ENCODE assay signal across 30 cellular contexts in the genomic region with DNA sequence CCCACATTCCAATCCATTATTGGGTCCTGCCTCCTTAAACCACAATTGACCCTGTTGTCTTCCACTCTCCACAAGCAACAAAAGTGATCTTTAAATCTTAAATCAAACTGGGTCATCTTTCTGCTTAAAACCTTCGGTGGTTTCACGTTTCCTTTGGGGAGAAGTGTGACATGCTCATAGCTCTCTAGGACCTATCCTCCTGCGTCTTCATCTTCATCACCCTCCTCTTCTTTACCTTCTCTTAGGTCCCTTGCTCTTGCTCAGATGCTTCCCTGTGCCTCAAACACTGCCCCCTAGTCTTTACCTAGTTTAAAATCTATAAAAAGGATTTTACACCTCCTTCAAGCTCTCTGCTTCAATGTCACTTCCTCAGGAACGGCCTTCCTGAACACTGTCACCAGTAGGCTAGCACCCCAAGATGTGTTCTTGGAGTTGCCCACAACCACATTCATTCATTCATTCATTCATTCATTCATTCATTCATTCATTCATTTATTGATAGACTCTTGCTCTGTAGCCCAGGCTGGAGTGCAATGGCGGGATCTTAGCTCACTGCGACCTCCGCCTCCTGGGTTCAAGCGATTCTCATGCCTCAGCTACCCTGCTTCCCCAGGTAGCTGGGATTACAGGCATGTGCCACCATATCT.
DNase-seq lines count a peak whose midpoint lies in the region; ATAC-seq and TF ChIP-seq lines count a peak whose summit lies in the region.
"Had no signal": no experiment of that assay in that cellular context is flagged by ENCODE, and none has a peak within 500 bp of the region (broad histone marks: within the 10 kb centered on the region; RNA-seq: fewer than 3 reads in every experiment).

No MANE protein-coding gene starts in this region.

- no peak overlapping the region for H3K27ac ChIP-seq in OCI-LY3 (ENCODE audit: low read length)
- no peak overlapping the region for H3K27ac ChIP-seq in tibial artery
- H3K27ac ChIP-seq: C4-2B, colonic mucosa, esophagus muscularis mucosa, hepatocyte, left ventricle myocardium inferior, ovary, SJSA1, thyroid gland had no signal

- no peak overlapping the region for H3K4me2 ChIP-seq in OCI-LY3 (ENCODE audit: low read length)
- H3K4me2 ChIP-seq: hepatocyte had no signal

- peak overlapping the region; percentile 1 for H3K27ac Mint-ChIP-seq in stimulated activated naive CD8-positive, alpha-beta T cell treated with anti-CD3 and anti-CD28 coated beads, Interleukin-15, Interleukin-2, amounts not matched to agents 100 ng/mL and 50 ng/mL, for 24 hours
- H3K27ac Mint-ChIP-seq: activated CD4-positive, alpha-beta T cell treated with anti-CD3 and anti-CD28 coated beads for 36 hours; mesothelial cell of epicardium; nephron had no signal

- intact Hi-C loops in tibial artery (cut with DNase I; ENCODE audit: low total_unique reads), result no loop called here

- peaks cover 4% of the 10 kb centered on the region for H3K36me3 Mint-ChIP-seq in stimulated activated naive CD8-positive, alpha-beta T cell treated with anti-CD3 and anti-CD28 coated beads, Interleukin-15, Interleukin-2, amounts not matched to agents 100 ng/mL and 50 ng/mL, for 24 hours (ENCODE audit: low read depth)

- peaks cover 24% of the 10 kb centered on the region for H3K4me1 Mint-ChIP-seq in stimulated activated naive CD8-positive, alpha-beta T cell treated with anti-CD3 and anti-CD28 coated beads, Interleukin-15, Interleukin-2, amounts not matched to agents 100 ng/mL and 50 ng/mL, for 24 hours (ENCODE audit: low read depth)

- peaks cover 5% of the 10 kb centered on the region; the same call in 1 of the 2 replicates for H3K4me1 ChIP-seq in OCI-LY3 (ENCODE audit: low read length)
- H3K4me1 ChIP-seq in tibial artery, result no peaks in the 10 kb centered on the region
- H3K4me1 ChIP-seq: colonic mucosa, esophagus muscularis mucosa, left ventricle myocardium inferior, thyroid gland had no signal

- peak overlapping the region; percentile 2 for H3K4me3 Mint-ChIP-seq in stimulated activated naive CD8-positive, alpha-beta T cell treated with anti-CD3 and anti-CD28 coated beads, Interleukin-15, Interleukin-2, amounts not matched to agents 100 ng/mL and 50 ng/mL, for 24 hours
- H3K4me3 Mint-ChIP-seq: activated CD4-positive, alpha-beta T cell treated with anti-CD3 and anti-CD28 coated beads for 36 hours; mesothelial cell of epicardium; nephron had no signal

- no peak for ATAC-seq in stimulated activated naive CD8-positive, alpha-beta T cell treated with anti-CD3 and anti-CD28 coated beads, Interleukin-15, Interleukin-2, amounts not matched to agents 100 U/mL and 50 U/mL, for 24 hours
- ATAC-seq: activated CD4-positive, alpha-beta T cell treated with anti-CD3 and anti-CD28 coated beads for 36 hours had no signal

- no peaks in the 10 kb centered on the region for H4K20me1 ChIP-seq in OCI-LY3 (ENCODE audit: insufficient read depth, low read length)

- H3K36me3 ChIP-seq in OCI-LY3 (replicated peaks; ENCODE audit: low read depth, low read length) (no peaks in the 10 kb centered on the region), tibial artery (no peaks in the 10 kb centered on the region)
- H3K36me3 ChIP-seq: colonic mucosa, esophagus muscularis mucosa, left ventricle myocardium inferior, ovary, SJSA1, thyroid gland had no signal

- H3K27me3 ChIP-seq in OCI-LY3 (ENCODE audit: low read depth, low read length) (no peaks in the 10 kb centered on the region), tibial artery (no peaks in the 10 kb centered on the region)
- H3K27me3 ChIP-seq: colonic mucosa, esophagus muscularis mucosa, hepatocyte, ovary, SJSA1, thyroid gland had no signal

- no peaks in the 10 kb centered on the region for H3K9me3 ChIP-seq in OCI-LY3 (ENCODE audit: insufficient read depth, low read length)
- no peaks in the 10 kb centered on the region for H3K9me3 ChIP-seq in tibial artery
- H3K9me3 ChIP-seq: colonic mucosa, esophagus muscularis mucosa, left ventricle myocardium inferior, ovary, SJSA1, thyroid gland had no signal

- H3K4me3 ChIP-seq in OCI-LY3 (ENCODE audit: low read length) (no peak overlapping the region), choroid plexus epithelial cell (ENCODE audit: low read depth, low read length) (no peak overlapping the region), tibial artery (no peak overlapping the region)
- H3K4me3 ChIP-seq: colonic mucosa, esophagus muscularis mucosa, hepatocyte, left ventricle myocardium inferior, ovary, SJSA1, thyroid gland had no signal

- TF ChIP-seq CTCF in OCI-LY3 (IDR thresholded peaks at IDR 0.05; ENCODE audit: low read depth, low read length), result peak; percentile 14; the same call in 1 of the 2 replicates
- TF ChIP-seq CTCF in choroid plexus epithelial cell (conservative IDR thresholded peaks at IDR 0.05; ENCODE audit: low read depth, low read length), result peak; percentile 5
- TF ChIP-seq CTCF in tibial artery (IDR thresholded peaks at IDR 0.05), result no peak
- no peak for TF ChIP-seq CTCF in GM10266 (IDR thresholded peaks at IDR 0.05; ENCODE audit: control insufficient read depth, insufficient read depth, low read depth, missing control alignments)

- H2AFZ ChIP-seq in OCI-LY3 (ENCODE audit: low read depth, low read length), result no peak overlapping the region
- H2AFZ ChIP-seq: hepatocyte had no signal

- no peaks in the 10 kb centered on the region for H3K27me3 Mint-ChIP-seq in stimulated activated naive CD8-positive, alpha-beta T cell treated with anti-CD3 and anti-CD28 coated beads, Interleukin-15, Interleukin-2, amounts not matched to agents 100 ng/mL and 50 ng/mL, for 24 hours
- H3K27me3 Mint-ChIP-seq: activated CD4-positive, alpha-beta T cell treated with anti-CD3 and anti-CD28 coated beads for 36 hours had no signal

- H3K9me3 Mint-ChIP-seq in stimulated activated naive CD8-positive, alpha-beta T cell treated with anti-CD3 and anti-CD28 coated beads, Interleukin-15, Interleukin-2, amounts not matched to agents 100 ng/mL and 50 ng/mL, for 24 hours, result no peaks in the 10 kb centered on the region
- H3K9me3 Mint-ChIP-seq: mesothelial cell of epicardium, nephron had no signal

- H3K79me2 ChIP-seq in OCI-LY3 (ENCODE audit: low read length), result no peaks in the 10 kb centered on the region
- H3K79me2 ChIP-seq: hepatocyte had no signal

- H3K9ac ChIP-seq in OCI-LY3 (ENCODE audit: low read length), result no peak overlapping the region

- no peak for DNase-seq in stimulated activated naive CD8-positive, alpha-beta T cell treated with anti-CD3 and anti-CD28 coated beads, Interleukin-15, Interleukin-2, amounts not matched to agents 100 U/mL and 50 U/mL, for 24 hours
- no peak for DNase-seq in choroid plexus epithelial cell (ENCODE audit: low read depth)
- no peak for DNase-seq in midbrain (lab: John Stamatoyannopoulos, UW)
- DNase-seq in HuH-7.5 (ENCODE audit: low spot score), result no peak
- DNase-seq in tibial artery, result no peak
- no peak for DNase-seq in GM10266 (ENCODE audit: extremely low spot score)
- DNase-seq: activated CD4-positive, alpha-beta T cell treated with anti-CD3 and anti-CD28 coated beads for 36 hours; activated gamma-delta T cell; colonic mucosa; effector memory CD4-positive, alpha-beta T cell; foreskin melanocyte; GOT3; Kasumi-1; left ventricle myocardium inferior; NCI-H1694 treated with DMSO at 0.1 percent for 48 hours; NCI-H2171 treated with DMSO at 0.1 percent for 48 hours; NCI-H524 treated with DMSO at 0.1 percent for 48 hours; ovary; stimulated activated CD4-positive, alpha-beta T cell treated with anti-CD3 and anti-CD28 coated beads, Interleukin-12 subunit alpha, Interleukin-12 subunit beta, amount 100 ng/mL, for 4 hours; stimulated activated CD4-positive, alpha-beta T cell treated with anti-CD3 and anti-CD28 coated beads, Interleukin-4, amount 100 ng/mL, for 24 hours; stimulated activated naive CD4-positive, alpha-beta T cell treated with Interleukin-2 at 50 U/mL for 16 hours; thyroid gland had no signal

Comparison
In these comparisons a context has a peak if more than half of its experiments do, and no peak if none do; other contexts are left out.
1. CTCF ChIP-seq: peak in OCI-LY3 (single experiment) and choroid plexus epithelial cell (single experiment); none in tibial artery (0 of 2) and GM10266 (single experiment).